27 cellular contexts compared by ENCODE assay signal in the genomic region with DNA sequence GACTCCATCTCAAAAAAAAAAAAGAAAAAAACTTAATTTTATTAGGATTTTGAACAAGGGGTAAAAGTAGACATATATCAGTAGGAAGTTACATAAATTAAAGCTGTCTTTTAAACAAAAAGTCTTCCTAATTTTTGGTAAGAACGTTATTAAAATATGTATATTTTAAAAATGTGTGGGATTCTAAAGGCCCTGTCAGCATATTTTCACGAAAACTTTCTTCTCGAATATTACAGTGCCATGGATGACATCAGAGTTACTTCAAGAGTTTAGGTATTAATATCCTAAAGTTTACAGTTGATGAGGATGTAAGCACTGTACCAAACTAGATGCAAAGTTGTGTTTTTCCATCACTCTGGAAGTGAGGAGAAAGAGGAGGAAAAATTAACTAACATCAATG.
"Had no signal": no experiment of that assay in that cellular context is flagged by ENCODE, and none has a peak within 500 bp of the region (broad histone marks: within the 10 kb centered on the region; RNA-seq: fewer than 3 reads in every experiment).

No MANE protein-coding gene starts in this region.

- H3K9me3 ChIP-seq: testis, thoracic aorta, thyroid gland, tibial artery, tibial nerve, transverse colon, upper lobe of left lung, upper lobe of right lung, uterus, vagina had no signal

- H3K4me1 ChIP-seq: stomach, suprapubic skin, testis, thyroid gland, tibial artery, tibial nerve, transverse colon, upper lobe of left lung, upper lobe of right lung, uterus, vagina had no signal

- H3K27ac ChIP-seq: stomach, suprapubic skin, testis, thoracic aorta, thyroid gland, tibial artery, tibial nerve, transverse colon, upper lobe of left lung, upper lobe of right lung, uterus, vagina had no signal

- H3K36me3 ChIP-seq: stomach, suprapubic skin, thoracic aorta, thyroid gland, tibial artery, tibial nerve, transverse colon, upper lobe of left lung, upper lobe of right lung, uterus, vagina had no signal

- H3K4me3 ChIP-seq: stomach, suprapubic skin, testis, thoracic aorta, thyroid gland, tibial artery, tibial nerve, transverse colon, upper lobe of left lung, upper lobe of right lung, uterus, vagina had no signal

- FAIRE-seq: urothelium cell line had no signal

- ATAC-seq: stimulated activated effector memory CD8-positive, alpha-beta T cell treated with anti-CD3 and anti-CD28 coated beads, Interleukin-12 subunit alpha, Interleukin-12 subunit beta, amount 100 ng/mL, for 72 hours; stimulated activated memory B cell treated with anti-CD40 and anti-IgM and Interleukin-4, amounts not matched to agents 10 μg/mL and 1 μg/mL and 100 μg/mL, for 72 hours; stimulated activated naive B cell treated with anti-CD40 and anti-IgM and Interleukin-4, amounts not matched to agents 10 μg/mL and 1 μg/mL and 100 μg/mL, for 72 hours; stimulated activated naive CD8-positive, alpha-beta T cell treated with anti-CD3 and anti-CD28 coated beads, Interleukin-15, amount 100 ng/mL, for 72 hours; stimulated activated naive CD8-positive, alpha-beta T cell treated with anti-CD3 and anti-CD28 coated beads, Interleukin-15, Interleukin-2, amounts not matched to agents 100 U/mL and 50 U/mL, for 24 hours; upper lobe of right lung had no signal

- DNase-seq: stimulated activated CD4-positive, alpha-beta T cell treated with anti-CD3 and anti-CD28 coated beads, Interleukin-2, amount 100 ng/mL, for 48 hours; stimulated activated CD4-positive, alpha-beta T cell treated with anti-CD3 and anti-CD28 coated beads, Interleukin-4, amount 100 ng/mL, for 1 hour; stimulated activated CD4-positive, alpha-beta T cell treated with anti-CD3 and anti-CD28 coated beads, Interleukin-4, amount 100 ng/mL, for 24 hours; stimulated activated CD4-positive, alpha-beta T cell treated with anti-CD3 and anti-CD28 coated beads, Interleukin-4, amount 100 ng/mL, for 4 hours; stimulated activated CD8-positive, alpha-beta memory T cell treated with anti-CD3 and anti-CD28 coated beads, Interleukin-4, amount 100 ng/mL, for 48 hours; stimulated activated naive B cell treated with anti-CD40 and anti-IgM and Interleukin-4, amounts not matched to agents 10 μg/mL and 1 μg/mL and 100 μg/mL, for 72 hours; stimulated activated naive CD4-positive, alpha-beta T cell; stimulated activated naive CD4-positive, alpha-beta T cell treated with Interleukin-2 at 50 U/mL for 16 hours; stimulated activated naive CD8-positive, alpha-beta T cell treated with anti-CD3 and anti-CD28 coated beads, Interleukin-15, amount 100 ng/mL, for 72 hours; stimulated activated naive CD8-positive, alpha-beta T cell treated with anti-CD3 and anti-CD28 coated beads, Interleukin-15, Interleukin-2, amounts not matched to agents 100 U/mL and 50 U/mL, for 24 hours; stomach; substantia nigra; testis; thyroid gland; tibial artery; transverse colon; trophoblast cell; upper lobe of right lung; uterus had no signal

- H3K27me3 ChIP-seq: stomach, suprapubic skin, testis, thyroid gland, tibial artery, tibial nerve, transverse colon, upper lobe of left lung, upper lobe of right lung, uterus, vagina had no signal
